23 cellular contexts compared by ENCODE assay signal in genomic region chr13:18948012-18948663, GRCh38.
"Had no signal": no experiment of that assay in that cellular context is flagged by ENCODE, and none has a peak within 500 bp of the region (broad histone marks: within the 10 kb centered on the region; RNA-seq: fewer than 3 reads in every experiment).

No MANE protein-coding gene starts in this region.

- H3K36me3 ChIP-seq: gastrocnemius medialis, prostate gland, right atrium auricular region, sigmoid colon, tibial artery, upper lobe of left lung, uterus had no signal

- H3K27me3 ChIP-seq: gastrocnemius medialis, right atrium auricular region, testis, upper lobe of left lung, uterus had no signal

- H3K27ac ChIP-seq: gastrocnemius medialis, parathyroid adenoma, prostate gland, right atrium auricular region, sigmoid colon, testis, tibial artery, upper lobe of left lung, uterus had no signal

- H3K4me3 ChIP-seq: gastrocnemius medialis, lung, prostate gland, right atrium auricular region, sigmoid colon, testis, tibial artery, upper lobe of left lung, uterus had no signal

- DNase-seq: cortex of kidney; effector memory CD8-positive, alpha-beta T cell; erythroblast; gastrocnemius medialis; head of caudate nucleus; kidney glomerular epithelial cell; left ventricle myocardium superior; natural killer cell; occipital lobe; sigmoid colon; stimulated activated CD4-positive, alpha-beta T cell treated with anti-CD3 and anti-CD28 coated beads, Interleukin-4, amount 100 ng/mL, for 4 hours; stimulated activated naive CD8-positive, alpha-beta T cell treated with anti-CD3 and anti-CD28 coated beads, Interleukin-15, Interleukin-2, amounts not matched to agents 100 U/mL and 50 U/mL, for 24 hours; substantia nigra; testis; tibial artery; uterus had no signal

- H3K9me3 ChIP-seq: gastrocnemius medialis, prostate gland, right atrium auricular region, sigmoid colon, testis, tibial artery, upper lobe of left lung, uterus had no signal

- H3K9me3 Mint-ChIP-seq: effector memory CD8-positive, alpha-beta T cell; memory B cell had no signal

- H3K36me3 Mint-ChIP-seq: memory B cell; natural killer cell; stimulated activated memory B cell treated with anti-CD40 and anti-IgM and Interleukin-4, amounts not matched to agents 10 μg/mL and 1 μg/mL and 100 μg/mL, for 72 hours had no signal

- H3K4me1 Mint-ChIP-seq: memory B cell; natural killer cell; stimulated activated memory B cell treated with anti-CD40 and anti-IgM and Interleukin-4, amounts not matched to agents 10 μg/mL and 1 μg/mL and 100 μg/mL, for 72 hours had no signal

- ATAC-seq: effector memory CD8-positive, alpha-beta T cell; gastrocnemius medialis; left ventricle myocardium superior; stimulated activated naive CD8-positive, alpha-beta T cell treated with anti-CD3 and anti-CD28 coated beads, Interleukin-15, Interleukin-2, amounts not matched to agents 100 U/mL and 50 U/mL, for 24 hours had no signal

- H3K4me3 Mint-ChIP-seq: effector memory CD8-positive, alpha-beta T cell; memory B cell; natural killer cell; stimulated activated memory B cell treated with anti-CD40 and anti-IgM and Interleukin-4, amounts not matched to agents 10 μg/mL and 1 μg/mL and 100 μg/mL, for 72 hours had no signal

- H3K4me1 ChIP-seq: gastrocnemius medialis, parathyroid adenoma, prostate gland, right atrium auricular region, sigmoid colon, testis, tibial artery, upper lobe of left lung, uterus had no signal

- H3K27me3 Mint-ChIP-seq: effector memory CD8-positive, alpha-beta T cell; memory B cell; stimulated activated memory B cell treated with anti-CD40 and anti-IgM and Interleukin-4, amounts not matched to agents 10 μg/mL and 1 μg/mL and 100 μg/mL, for 72 hours had no signal

- H3K27ac Mint-ChIP-seq: memory B cell; natural killer cell; stimulated activated memory B cell treated with anti-CD40 and anti-IgM and Interleukin-4, amounts not matched to agents 10 μg/mL and 1 μg/mL and 100 μg/mL, for 72 hours had no signal
